In genomic region chr13:110561335-110562033, GRCh38 we compare ENCODE assay signal across 8 cellular contexts. TPM values are rescaled to one million over a fixed set of nuclear protein-coding genes. Genes with fewer than 3 reads are reported as not detected.
A peak's percentile ranks its signal among the peaks of the same experiment; 100 is the strongest.
DNase-seq lines count a peak whose midpoint lies in the region; ATAC-seq, FAIRE-seq and TF ChIP-seq lines count a peak whose summit lies in the region.

RAB20 (minus strand) TSS chr13:110561722; CDS start chr13:110561519, 203 bp downstream.

- FAIRE-seq in GM18507 (lab: Jason Lieb, UNC) = no peak

- H3K4me3 ChIP-seq in dorsolateral prefrontal cortex (peak within 1 kb of the TSS; percentile 48 to 85 (median 73)), lower lobe of right lung (peak within 1 kb of the TSS; percentile 80)

- intact Hi-C loops in dorsolateral prefrontal cortex (cut with DNase I) (no loop called here), lower lobe of right lung (cut with DNase I) (no loop called here)

- no peaks in the 10 kb centered on the region for H3K9me3 ChIP-seq in lower lobe of right lung

- peaks cover 8% of the 10 kb centered on the region for H3K36me3 ChIP-seq in lower lobe of right lung

- TF ChIP-seq CTCF in dorsolateral prefrontal cortex (IDR thresholded peaks at IDR 0.05 in 54 of 56, conservative IDR thresholded peaks at IDR 0.05 in 2 of 56; ENCODE audit: low read depth in 1 of 56, partially characterized antibody in 56 of 56) (no peak), lower lobe of right lung (IDR thresholded peaks at IDR 0.05) (no peak)

- peak; percentile 66 for ATAC-seq in HG02943 (IDR thresholded peaks at IDR 0.05; ENCODE audit: low read depth, unreplicated experiment)
- ATAC-seq in lower lobe of right lung = peak; percentile 84 to 91

- H3K27me3 ChIP-seq in dorsolateral prefrontal cortex (peaks cover 0 to 50% (median 22%) of the 10 kb centered on the region in 45 donors), lower lobe of right lung (ENCODE audit: low read depth) (no peaks in the 10 kb centered on the region)

- peaks cover 45% of the 10 kb centered on the region for H3K4me1 ChIP-seq in lower lobe of right lung

- peak within 1 kb of the TSS in 57 of 59 donors; percentile 4 to 96 (median 78) for H3K27ac ChIP-seq in dorsolateral prefrontal cortex
- H3K27ac ChIP-seq in lower lobe of right lung = peak within 1 kb of the TSS; percentile 93

- DNase-seq in 8988T = peak; percentile 81
- DNase-seq in GM18507 (ENCODE audit: extremely low spot score, insufficient read length, low read depth) = peak; percentile 67
- DNase-seq in NCI-H510A (lab: John Stamatoyannopoulos, UW) = peak; percentile 80
- peak; percentile 56 to 57 for DNase-seq in activated CD4-positive, alpha-beta T cell treated with anti-CD3 and anti-CD28 coated beads, Interleukin-2, amount 50 U/mL, for 4 hours
- DNase-seq in dorsolateral prefrontal cortex = peak in 7 of 10 donors; percentile 27 to 66 (median 52)
- peak; percentile 93 for DNase-seq in lower lobe of right lung
- peak; percentile 9 to 60 (median 16) for DNase-seq in stimulated activated CD4-positive, alpha-beta T cell treated with anti-CD3 and anti-CD28 coated beads, TNF-alpha, amount 100 ng/mL, for 24 hours (ENCODE audit: low read depth in 3 of 3)

RNA-seq across cellular contexts. Expression of gene RAB20, which starts in this region (rescaled TPM):
- 10 to 100 TPM in 2 of 120 experiments, 1 to 10 TPM in 117, under 1 TPM in 1; 0.95 to 11.3 (median 3.6) TPM for total RNA-seq in dorsolateral prefrontal cortex
- total RNA-seq in lower lobe of right lung = 51.3 TPM

Comparison
In these comparisons a context has a peak if more than half of its experiments do, and no peak if none do; other contexts are left out.
1. Peak in every context shown above with its lines: DNase-seq, ATAC-seq, H3K4me3 ChIP-seq and H3K27ac ChIP-seq.
2. DNase-seq: peak in every context shown above with its lines; median percentile 93 in lower lobe of right lung; 81 in 8988T; 80 in NCI-H510A; 67 in GM18507; 56 in activated CD4-positive, alpha-beta T cell treated with anti-CD3 and anti-CD28 coated beads, Interleukin-2, amount 50 U/mL, for 4 hours; 52 in dorsolateral prefrontal cortex; 16 in stimulated activated CD4-positive, alpha-beta T cell treated with anti-CD3 and anti-CD28 coated beads, TNF-alpha, amount 100 ng/mL, for 24 hours.